Comparison of ENCODE assay signal across 1 cellular context in the genomic region with DNA sequence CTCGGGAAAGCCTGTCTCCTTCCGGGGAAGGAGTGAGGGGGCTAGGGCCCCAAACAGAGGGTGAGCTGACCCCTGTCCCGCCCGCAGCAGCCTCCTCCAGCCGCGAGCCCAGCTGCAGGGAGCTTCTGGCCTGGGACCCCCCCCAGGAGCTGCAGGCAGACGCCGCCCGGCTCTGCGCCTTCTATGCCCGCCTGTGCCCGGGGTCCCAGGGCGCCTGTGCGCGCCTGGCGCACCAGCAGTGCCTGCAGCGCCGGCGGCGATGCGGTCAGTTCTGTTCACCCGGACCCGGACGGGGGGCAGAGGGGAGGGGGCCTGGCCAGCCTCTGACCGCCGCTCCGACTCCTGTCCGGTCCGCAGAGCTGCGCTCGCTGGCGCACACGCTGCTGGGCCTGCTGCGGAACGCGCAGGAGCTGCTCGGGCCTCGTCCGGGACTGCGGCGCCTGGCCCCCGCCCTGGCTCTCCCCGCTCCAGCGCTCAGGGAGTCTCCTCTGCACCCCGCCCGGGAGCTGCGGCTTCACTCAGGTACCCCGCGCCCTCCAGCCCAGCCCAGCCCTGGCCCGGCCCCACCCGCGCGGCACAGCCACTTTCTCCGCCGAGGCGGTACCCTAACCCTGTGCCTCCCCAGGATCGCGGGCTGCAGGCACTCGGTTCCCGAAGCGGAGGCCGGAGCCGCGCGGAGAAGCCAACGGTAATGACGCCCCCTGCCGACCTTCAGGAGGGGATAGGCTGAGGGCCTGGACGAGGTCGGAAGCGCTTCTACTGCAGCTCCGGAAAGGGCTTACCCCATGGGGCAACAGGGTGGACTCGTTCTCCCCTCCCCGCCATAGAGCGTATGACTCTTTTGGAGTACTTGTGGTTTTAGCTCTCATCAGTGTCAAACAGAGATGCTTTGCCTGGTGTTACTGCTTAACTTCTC.
TF ChIP-seq lines count a peak whose summit lies in the region.

No MANE protein-coding gene starts in this region.

TF ChIP-seq in HepG2, 621 proteins besides CTCF, POLR2A, EP300 and RAD21 (continued from another document and continues in another):
- TF ChIP-seq GATAD2A (CRISPR knock-in tag; IDR thresholded peaks at IDR 0.05) = peak; percentile 32; the same call in 1 of the 2 replicates
- no peak for TF ChIP-seq SNAPC4 (CRISPR knock-in tag; IDR thresholded peaks at IDR 0.05)
- TF ChIP-seq, protein P1, sequence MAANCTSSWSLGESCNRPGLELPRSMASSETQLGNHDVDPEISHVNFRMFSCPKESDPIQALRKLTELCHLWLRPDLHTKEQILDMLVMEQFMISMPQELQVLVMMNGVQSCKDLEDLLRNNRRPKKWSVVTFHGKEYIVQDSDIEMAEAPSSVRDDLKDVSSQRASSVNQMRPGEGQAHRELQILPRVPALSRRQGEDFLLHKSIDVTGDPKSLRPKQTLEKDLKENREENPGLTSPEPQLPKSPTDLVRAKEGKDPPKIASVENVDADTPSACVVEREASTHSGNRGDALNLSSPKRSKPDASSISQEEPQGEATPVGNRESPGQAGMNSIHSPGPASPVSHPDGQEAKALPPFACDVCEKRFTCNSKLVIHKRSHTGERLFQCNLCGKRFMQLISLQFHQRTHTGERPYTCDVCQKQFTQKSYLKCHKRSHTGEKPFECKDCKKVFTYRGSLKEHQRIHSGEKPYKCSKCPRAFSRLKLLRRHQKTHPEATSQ (CRISPR knock-in tag; IDR thresholded peaks at IDR 0.05; ENCODE audit: borderline replicate concordance) = no peak
- TF ChIP-seq, protein P2, sequence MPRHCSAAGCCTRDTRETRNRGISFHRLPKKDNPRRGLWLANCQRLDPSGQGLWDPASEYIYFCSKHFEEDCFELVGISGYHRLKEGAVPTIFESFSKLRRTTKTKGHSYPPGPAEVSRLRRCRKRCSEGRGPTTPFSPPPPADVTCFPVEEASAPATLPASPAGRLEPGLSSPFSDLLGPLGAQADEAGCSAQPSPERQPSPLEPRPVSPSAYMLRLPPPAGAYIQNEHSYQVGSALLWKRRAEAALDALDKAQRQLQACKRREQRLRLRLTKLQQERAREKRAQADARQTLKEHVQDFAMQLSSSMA (CRISPR knock-in tag; IDR thresholded peaks at IDR 0.05) = no peak; the same call in 1 of the 2 replicates
- TF ChIP-seq TRIM24 (CRISPR knock-in tag; IDR thresholded peaks at IDR 0.05) = no peak
- no peak for TF ChIP-seq ZNF24 (IDR thresholded peaks at IDR 0.05)
- no peak for TF ChIP-seq CEBPG (CRISPR knock-in tag; IDR thresholded peaks at IDR 0.05)
- TF ChIP-seq PITX1 (CRISPR knock-in tag; IDR thresholded peaks at IDR 0.05) = no peak
- TF ChIP-seq PREB (CRISPR knock-in tag; IDR thresholded peaks at IDR 0.05) = no peak
- TF ChIP-seq RXRB (CRISPR knock-in tag; IDR thresholded peaks at IDR 0.05; ENCODE audit: borderline replicate concordance) = no peak
- TF ChIP-seq, protein P3, sequence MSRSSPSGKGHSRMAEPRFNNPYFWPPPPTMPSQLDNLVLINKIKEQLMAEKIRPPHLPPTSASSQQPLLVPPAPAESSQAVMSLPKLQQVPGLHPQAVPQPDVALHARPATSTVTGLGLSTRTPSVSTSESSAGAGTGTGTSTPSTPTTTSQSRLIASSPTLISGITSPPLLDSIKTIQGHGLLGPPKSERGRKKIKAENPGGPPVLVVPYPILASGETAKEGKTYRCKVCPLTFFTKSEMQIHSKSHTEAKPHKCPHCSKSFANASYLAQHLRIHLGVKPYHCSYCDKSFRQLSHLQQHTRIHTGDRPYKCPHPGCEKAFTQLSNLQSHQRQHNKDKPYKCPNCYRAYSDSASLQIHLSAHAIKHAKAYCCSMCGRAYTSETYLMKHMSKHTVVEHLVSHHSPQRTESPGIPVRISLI (CRISPR knock-in tag; IDR thresholded peaks at IDR 0.05; ENCODE audit: borderline replicate concordance) = no peak
- TF ChIP-seq ZFP62 (CRISPR knock-in tag; IDR thresholded peaks at IDR 0.05) = no peak
- TF ChIP-seq HINFP (CRISPR knock-in tag; IDR thresholded peaks at IDR 0.05; ENCODE audit: low read depth) = peak; percentile 62
- TF ChIP-seq ZBTB37 (CRISPR knock-in tag; IDR thresholded peaks at IDR 0.05) = no peak
- TF ChIP-seq JUN (CRISPR knock-in tag; IDR thresholded peaks at IDR 0.05) = no peak
- no peak for TF ChIP-seq HDAC6 (IDR thresholded peaks at IDR 0.05; ENCODE audit: low read depth, low read length)
- TF ChIP-seq, protein P4, sequence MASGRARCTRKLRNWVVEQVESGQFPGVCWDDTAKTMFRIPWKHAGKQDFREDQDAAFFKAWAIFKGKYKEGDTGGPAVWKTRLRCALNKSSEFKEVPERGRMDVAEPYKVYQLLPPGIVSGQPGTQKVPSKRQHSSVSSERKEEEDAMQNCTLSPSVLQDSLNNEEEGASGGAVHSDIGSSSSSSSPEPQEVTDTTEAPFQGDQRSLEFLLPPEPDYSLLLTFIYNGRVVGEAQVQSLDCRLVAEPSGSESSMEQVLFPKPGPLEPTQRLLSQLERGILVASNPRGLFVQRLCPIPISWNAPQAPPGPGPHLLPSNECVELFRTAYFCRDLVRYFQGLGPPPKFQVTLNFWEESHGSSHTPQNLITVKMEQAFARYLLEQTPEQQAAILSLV (CRISPR knock-in tag; IDR thresholded peaks at IDR 0.05; ENCODE audit: borderline replicate concordance) = peak; percentile 82; the same call in 1 of the 2 replicates
- no peak for TF ChIP-seq MED8 (CRISPR knock-in tag; IDR thresholded peaks at IDR 0.05; ENCODE audit: insufficient replicate concordance)
- no peak for TF ChIP-seq GMEB1 (CRISPR knock-in tag; IDR thresholded peaks at IDR 0.05; ENCODE audit: borderline replicate concordance)
- no peak for TF ChIP-seq DNMT3B (CRISPR knock-in tag; conservative IDR thresholded peaks at IDR 0.05)
- TF ChIP-seq CREBL2 (CRISPR knock-in tag; IDR thresholded peaks at IDR 0.05; ENCODE audit: borderline replicate concordance) = no peak
- no peak for TF ChIP-seq PCBP1 (IDR thresholded peaks at IDR 0.05; ENCODE audit: borderline replicate concordance, low read depth, low read length)
- no peak for TF ChIP-seq NR2F2 (IDR thresholded peaks at IDR 0.05; ENCODE audit: borderline replicate concordance, low read depth)
- TF ChIP-seq POLR2AphosphoS5 (IDR thresholded peaks at IDR 0.05; ENCODE audit: low read depth, low read length) = no peak
- TF ChIP-seq ZNF496 (CRISPR knock-in tag; IDR thresholded peaks at IDR 0.05; ENCODE audit: insufficient replicate concordance) = no peak
- TF ChIP-seq SRSF9 (IDR thresholded peaks at IDR 0.05; ENCODE audit: borderline replicate concordance, insufficient read depth, low read depth, low read length, poor library complexity, severe bottlenecking) = no peak
- TF ChIP-seq ZBTB33 (CRISPR knock-in tag; IDR thresholded peaks at IDR 0.05) = no peak
- TF ChIP-seq HMG20A (CRISPR knock-in tag; IDR thresholded peaks at IDR 0.05; ENCODE audit: borderline replicate concordance) = no peak
- TF ChIP-seq, protein P5, sequence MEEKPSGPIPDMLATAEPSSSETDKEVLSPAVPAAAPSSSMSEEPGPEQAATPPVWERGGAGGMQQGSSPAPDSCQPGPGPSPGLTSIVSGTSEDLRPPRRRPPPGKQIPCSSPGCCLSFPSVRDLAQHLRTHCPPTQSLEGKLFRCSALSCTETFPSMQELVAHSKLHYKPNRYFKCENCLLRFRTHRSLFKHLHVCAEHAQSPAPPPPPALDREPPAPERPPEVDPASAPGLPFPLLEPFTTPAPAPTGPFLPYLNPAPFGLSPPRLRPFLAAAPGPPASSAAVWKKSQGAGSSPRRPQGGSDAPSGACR (CRISPR knock-in tag; IDR thresholded peaks at IDR 0.05) = 0 out of 2 replicates have a peak, but pooled peaks have one; percentile 36
- no peak for TF ChIP-seq MLLT10 (CRISPR knock-in tag; IDR thresholded peaks at IDR 0.05)
- TF ChIP-seq MYC (CRISPR knock-in tag; IDR thresholded peaks at IDR 0.05; ENCODE audit: borderline replicate concordance) = peak; percentile 23; the same call in 1 of the 2 replicates
- TF ChIP-seq ZSCAN20 (CRISPR knock-in tag; IDR thresholded peaks at IDR 0.05; ENCODE audit: borderline replicate concordance) = no peak
